9 cellular contexts compared by ENCODE assay signal in genomic region chr1:61080408-61081134, GRCh38. TPM values are rescaled to one million over a fixed set of nuclear protein-coding genes. Genes with fewer than 3 reads are reported as not detected.
DNase-seq lines count a peak whose midpoint lies in the region; ATAC-seq and TF ChIP-seq lines count a peak whose summit lies in the region.
"Had no signal": no experiment of that assay in that cellular context is flagged by ENCODE, and none has a peak within 500 bp of the region (broad histone marks: within the 10 kb centered on the region; RNA-seq: fewer than 3 reads in every experiment).

No MANE protein-coding gene starts in this region.

- H3K4me1 Mint-ChIP-seq in activated CD4-positive, alpha-beta T cell treated with anti-CD3 and anti-CD28 coated beads, Interleukin-2, amount 10 ng/mL, durations not matched to agents 24 days and 14 days = peaks cover 41% of the 10 kb centered on the region
- peaks cover 50% of the 10 kb centered on the region for H3K4me1 Mint-ChIP-seq in activated T-helper 1 cell treated with anti-CD3 and anti-CD28 coated beads, Interleukin-12 subunit alpha, Interleukin-12 subunit beta, Interleukin-2, Interleukin-4 antibody, amounts not matched to agents 30 ng/mL and 10 ng/mL and 1 ng/mL, durations not matched to agents 14 hours and 24 hours and 36 hours (ENCODE audit: low read depth)

- H3K27ac ChIP-seq in testis = peak overlapping the region; percentile 71 to 97
- H3K27ac ChIP-seq: HL-60 had no signal

- no peaks in the 10 kb centered on the region for H3K9me3 ChIP-seq in testis

- H3K27ac Mint-ChIP-seq in activated CD4-positive, alpha-beta T cell treated with anti-CD3 and anti-CD28 coated beads, Interleukin-2, amount 10 ng/mL, durations not matched to agents 24 days and 14 days = peak overlapping the region; percentile 11
- H3K27ac Mint-ChIP-seq in activated T-helper 1 cell treated with anti-CD3 and anti-CD28 coated beads, Interleukin-12 subunit alpha, Interleukin-12 subunit beta, Interleukin-2, Interleukin-4 antibody, amounts not matched to agents 30 ng/mL and 10 ng/mL and 1 ng/mL, durations not matched to agents 14 hours and 24 hours and 36 hours = no peak overlapping the region

- no peaks in the 10 kb centered on the region for H3K27me3 ChIP-seq in testis

- TF ChIP-seq POLR2A in testis (IDR thresholded peaks at IDR 0.05) = no peak

- no peaks in the 10 kb centered on the region for H3K36me3 Mint-ChIP-seq in activated CD4-positive, alpha-beta T cell treated with anti-CD3 and anti-CD28 coated beads, Interleukin-2, amount 10 ng/mL, durations not matched to agents 24 days and 14 days (ENCODE audit: low read depth)
- peaks cover 3% of the 10 kb centered on the region for H3K36me3 Mint-ChIP-seq in activated T-helper 1 cell treated with anti-CD3 and anti-CD28 coated beads, Interleukin-12 subunit alpha, Interleukin-12 subunit beta, Interleukin-2, Interleukin-4 antibody, amounts not matched to agents 30 ng/mL and 10 ng/mL and 1 ng/mL, durations not matched to agents 14 hours and 24 hours and 36 hours (ENCODE audit: low read depth)

- DNase-seq in activated CD4-positive, alpha-beta T cell treated with anti-CD3 and anti-CD28 coated beads, Interleukin-2, amount 10 ng/mL, durations not matched to agents 24 days and 14 days = no peak
- DNase-seq in activated CD4-positive, alpha-beta T cell treated with anti-CD3 and anti-CD28 coated beads for 1 hour = no peak
- no peak for DNase-seq in activated T-helper 1 cell treated with anti-CD3 and anti-CD28 coated beads, Interleukin-12 subunit alpha, Interleukin-12 subunit beta, Interleukin-2, Interleukin-4 antibody, amounts not matched to agents 30 ng/mL and 10 ng/mL and 1 ng/mL, durations not matched to agents 14 hours and 24 hours and 36 hours (ENCODE audit: low spot score)
- DNase-seq in inferior parietal cortex (ENCODE audit: extremely low spot score) (peak; percentile 45), testis (no peak), NCI-H2107 (lab: John Stamatoyannopoulos, UW) (no peak), kidney tubule cell (ENCODE audit: low spot score) (no peak)

- H3K9me3 Mint-ChIP-seq in activated CD4-positive, alpha-beta T cell treated with anti-CD3 and anti-CD28 coated beads, Interleukin-2, amount 10 ng/mL, durations not matched to agents 24 days and 14 days = no peaks in the 10 kb centered on the region
- no peaks in the 10 kb centered on the region for H3K9me3 Mint-ChIP-seq in activated T-helper 1 cell treated with anti-CD3 and anti-CD28 coated beads, Interleukin-12 subunit alpha, Interleukin-12 subunit beta, Interleukin-2, Interleukin-4 antibody, amounts not matched to agents 30 ng/mL and 10 ng/mL and 1 ng/mL, durations not matched to agents 14 hours and 24 hours and 36 hours

- intact Hi-C loops in activated CD4-positive, alpha-beta T cell treated with anti-CD3 and anti-CD28 coated beads, Interleukin-2, amount 10 ng/mL, durations not matched to agents 24 days and 14 days (cut with micrococcal nuclease) = no loop called here
- intact Hi-C loops in activated T-helper 1 cell treated with anti-CD3 and anti-CD28 coated beads, Interleukin-12 subunit alpha, Interleukin-12 subunit beta, Interleukin-2, Interleukin-4 antibody, amounts not matched to agents 30 ng/mL and 10 ng/mL and 1 ng/mL, durations not matched to agents 14 hours and 24 hours and 36 hours (cut with micrococcal nuclease) = loop anchor here (5.0 kb wide), 1 partner anchor 1357 kb away; the partner anchor contains the start of gene USP1
- intact Hi-C loops in testis (cut with DNase I; ENCODE audit: low total_unique reads) = no loop called here

- TF ChIP-seq CTCF in testis (IDR thresholded peaks at IDR 0.05) = no peak

- peak overlapping the region in 1 of 2 donors; percentile 36 for H3K4me3 ChIP-seq in testis

- WGBS in testis, 2 donors = 2 to 8% methylated on average over 7 of the region's 7 CpGs

- H3K36me3 ChIP-seq in testis (ENCODE audit: low read depth, missing control alignments) = no peaks in the 10 kb centered on the region

- peaks cover 47% of the 10 kb centered on the region for H3K4me1 ChIP-seq in testis

- no peak for ATAC-seq in GM21529 (IDR thresholded peaks at IDR 0.05; ENCODE audit: unreplicated experiment)

- peak overlapping the region; percentile 64 for H3K4me3 Mint-ChIP-seq in activated CD4-positive, alpha-beta T cell treated with anti-CD3 and anti-CD28 coated beads, Interleukin-2, amount 10 ng/mL, durations not matched to agents 24 days and 14 days
- peak overlapping the region; percentile 49 for H3K4me3 Mint-ChIP-seq in activated T-helper 1 cell treated with anti-CD3 and anti-CD28 coated beads, Interleukin-12 subunit alpha, Interleukin-12 subunit beta, Interleukin-2, Interleukin-4 antibody, amounts not matched to agents 30 ng/mL and 10 ng/mL and 1 ng/mL, durations not matched to agents 14 hours and 24 hours and 36 hours

- H3K27me3 Mint-ChIP-seq in activated CD4-positive, alpha-beta T cell treated with anti-CD3 and anti-CD28 coated beads, Interleukin-2, amount 10 ng/mL, durations not matched to agents 24 days and 14 days = peaks cover 62% of the 10 kb centered on the region
- peaks cover 63% of the 10 kb centered on the region for H3K27me3 Mint-ChIP-seq in activated T-helper 1 cell treated with anti-CD3 and anti-CD28 coated beads, Interleukin-12 subunit alpha, Interleukin-12 subunit beta, Interleukin-2, Interleukin-4 antibody, amounts not matched to agents 30 ng/mL and 10 ng/mL and 1 ng/mL, durations not matched to agents 14 hours and 24 hours and 36 hours (ENCODE audit: insufficient read depth)

RNA-seq across cellular contexts. Expression of gene NFIA, which starts 1.8 kb away (rescaled TPM):
- total RNA-seq in activated CD4-positive, alpha-beta T cell treated with anti-CD3 and anti-CD28 coated beads, Interleukin-2, amount 10 ng/mL, durations not matched to agents 24 days and 14 days = 0.26 and 0.63 TPM in 2 replicates
- 0.41 and 0.69 TPM in 2 replicates for total RNA-seq in activated T-helper 1 cell treated with anti-CD3 and anti-CD28 coated beads, Interleukin-12 subunit alpha, Interleukin-12 subunit beta, Interleukin-2, Interleukin-4 antibody, amounts not matched to agents 30 ng/mL and 10 ng/mL and 1 ng/mL, durations not matched to agents 14 hours and 24 hours and 36 hours
- 10 to 100 TPM; 53.5 to 78.9 TPM for total RNA-seq in testis
- 11.6 TPM for polyA plus RNA-seq in testis (ENCODE audit: insufficient read depth, low read depth, low replicate concordance)

Comparison
In these comparisons a context has a peak if more than half of its experiments do, and no peak if none do; other contexts are left out.
1. RNA of gene NFIA, which starts 1.8 kb away (total RNA-seq): 53.5 to 78.9 TPM in testis; 0.26 to 0.63 TPM in activated CD4-positive, alpha-beta T cell treated with anti-CD3 and anti-CD28 coated beads, Interleukin-2, amount 10 ng/mL, durations not matched to agents 24 days and 14 days and 0.41 to 0.69 TPM in activated T-helper 1 cell treated with anti-CD3 and anti-CD28 coated beads, Interleukin-12 subunit alpha, Interleukin-12 subunit beta, Interleukin-2, Interleukin-4 antibody, amounts not matched to agents 30 ng/mL and 10 ng/mL and 1 ng/mL, durations not matched to agents 14 hours and 24 hours and 36 hours; every median in the first group is over 10 times any median in the second.